In the genomic region with DNA sequence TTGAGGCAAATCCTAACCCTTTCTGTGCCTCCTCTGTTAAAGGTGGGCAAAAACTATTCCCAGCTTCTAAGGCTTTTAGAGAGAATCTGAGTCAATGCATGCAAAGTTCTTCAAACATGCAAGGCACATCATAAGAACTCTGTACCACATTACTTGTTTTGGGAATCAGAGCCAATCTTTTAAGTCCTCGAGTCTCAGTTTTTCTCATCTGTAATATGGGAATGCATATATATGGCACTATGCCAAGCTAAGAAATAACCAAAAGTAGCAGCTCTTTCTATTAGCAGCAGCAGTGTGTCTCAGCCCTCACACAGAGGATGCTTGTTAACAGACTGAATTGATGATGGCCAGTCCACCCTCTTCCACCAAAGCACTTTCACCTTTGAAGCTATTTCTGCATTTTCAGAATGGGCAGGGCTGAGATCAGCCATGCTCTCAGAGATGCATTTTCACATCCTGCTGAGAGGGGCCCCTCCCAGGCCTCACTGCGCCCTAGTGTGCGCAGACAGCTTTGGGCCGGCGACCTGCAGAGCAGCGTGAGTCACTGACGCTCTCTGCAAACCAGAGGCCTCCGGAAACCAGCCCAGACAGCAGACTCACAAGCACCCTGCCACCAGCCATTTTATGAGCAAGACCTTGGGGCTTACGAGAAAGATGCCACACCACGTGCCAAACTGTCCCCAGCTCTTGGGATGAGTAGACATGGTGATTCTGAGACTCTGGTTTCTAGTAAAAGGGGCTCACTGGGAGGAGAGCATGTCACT, we compare ENCODE assay signal across 9 cellular contexts.
A peak's percentile ranks its signal among the peaks of the same experiment; 100 is the strongest.
DNase-seq lines count a peak whose midpoint lies in the region; ATAC-seq lines count a peak whose summit lies in the region.
"Had no signal": no experiment of that assay in that cellular context is flagged by ENCODE, and none has a peak within 500 bp of the region (broad histone marks: within the 10 kb centered on the region; RNA-seq: fewer than 3 reads in every experiment).

No MANE protein-coding gene starts in this region.

- H3K9me3 Mint-ChIP-seq in activated naive CD8-positive, alpha-beta T cell (ENCODE audit: low read depth): no peaks in the 10 kb centered on the region

- H3K4me3 Mint-ChIP-seq in activated naive CD8-positive, alpha-beta T cell: peak overlapping the region; percentile 63

- H3K36me3 Mint-ChIP-seq in activated naive CD8-positive, alpha-beta T cell: peaks cover 17% of the 10 kb centered on the region

- H3K27ac Mint-ChIP-seq in activated naive CD8-positive, alpha-beta T cell: peak overlapping the region; percentile 99

- H3K4me1 Mint-ChIP-seq in activated naive CD8-positive, alpha-beta T cell (ENCODE audit: low read depth): peaks cover 73% of the 10 kb centered on the region

- ATAC-seq in GM18517 (IDR thresholded peaks at IDR 0.05; ENCODE audit: unreplicated experiment) (peak; percentile 79), HG02852 (IDR thresholded peaks at IDR 0.05; ENCODE audit: unreplicated experiment) (peak; percentile 78)
- ATAC-seq: HCT116 had no signal

- DNase-seq in SIG-M5 (lab: John Stamatoyannopoulos, UW) (peak; percentile 18), ecto neural progenitor cell (ENCODE audit: low spot score) (no peak), OCI-M1 (lab: John Stamatoyannopoulos, UW) (no peak), NCI-H748 treated with DMSO at 0.1 percent for 48 hours (lab: John Stamatoyannopoulos, UW) (no peak)
- DNase-seq in stimulated activated CD4-positive, alpha-beta T cell treated with anti-CD3 and anti-CD28 coated beads, Interleukin-15, amount 100 ng/mL, for 1 hour (ENCODE audit: low read depth in 1 of 2, low spot score in 1 of 2): peak; percentile 61 to 80

- no peaks in the 10 kb centered on the region for H3K27me3 Mint-ChIP-seq in activated naive CD8-positive, alpha-beta T cell

Comparison
In these comparisons a context has a peak if more than half of its experiments do, and no peak if none do; other contexts are left out.
1. DNase-seq: peak in SIG-M5 (single experiment) and stimulated activated CD4-positive, alpha-beta T cell treated with anti-CD3 and anti-CD28 coated beads, Interleukin-15, amount 100 ng/mL, for 1 hour (2 of 2); none in ecto neural progenitor cell (single experiment), OCI-M1 (single experiment) and NCI-H748 treated with DMSO at 0.1 percent for 48 hours (single experiment).